11 cellular contexts compared by ENCODE assay signal in the genomic region with DNA sequence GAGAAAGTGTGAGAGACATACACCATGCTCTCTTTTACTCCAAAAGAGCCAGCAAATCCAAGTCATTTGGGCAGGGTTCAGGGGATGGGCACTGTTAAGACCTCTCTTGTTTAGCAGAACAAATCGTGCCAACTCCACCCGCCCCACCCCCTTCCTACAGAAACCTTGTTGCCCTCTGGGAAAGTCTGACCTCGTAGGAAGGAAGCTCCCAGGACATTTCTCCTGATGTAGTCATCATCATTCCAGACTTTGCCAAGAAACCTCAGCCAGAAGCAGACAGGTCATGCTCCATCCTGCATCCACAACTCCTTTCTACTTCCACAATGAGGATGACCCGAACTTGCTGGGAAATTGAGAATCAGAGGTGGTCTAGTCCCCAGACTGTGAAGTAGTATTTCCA. TPM values are rescaled to one million over a fixed set of nuclear protein-coding genes. Genes with fewer than 3 reads are reported as not detected.
DNase-seq lines count a peak whose midpoint lies in the region; ATAC-seq, FAIRE-seq and TF ChIP-seq lines count a peak whose summit lies in the region.
"Had no signal": no experiment of that assay in that cellular context is flagged by ENCODE, and none has a peak within 500 bp of the region (broad histone marks: within the 10 kb centered on the region; RNA-seq: fewer than 3 reads in every experiment).

No MANE protein-coding gene starts in this region.

- no peak for TF ChIP-seq RAD21 in HCT116 (IDR thresholded peaks at IDR 0.05; ENCODE audit: low read depth)
- no peak for TF ChIP-seq RAD21 in HepG2 (CRISPR knock-in tag; IDR thresholded peaks at IDR 0.05)

- peaks cover 22% of the 10 kb centered on the region for H3K4me1 Mint-ChIP-seq in T-helper 17 cell

- peaks cover 30% of the 10 kb centered on the region for H3K27me3 Mint-ChIP-seq in T-helper 17 cell

- H3K9ac ChIP-seq in HCT116 (ENCODE audit: low read length) (no peak overlapping the region), HepG2 (ENCODE audit: insufficient read depth, low read depth, low read length) (no peak overlapping the region)

- H3K79me2 ChIP-seq in HCT116 (ENCODE audit: insufficient read depth, low read length) (no peaks in the 10 kb centered on the region), HepG2 (ENCODE audit: insufficient read depth, low read length) (no peaks in the 10 kb centered on the region)

- TF ChIP-seq POLR2A in HCT116 (IDR thresholded peaks at IDR 0.05; ENCODE audit: borderline replicate concordance, extremely low read depth, insufficient read depth, insufficient read length) (no peak), suprapubic skin (IDR thresholded peaks at IDR 0.05) (no peak), HepG2 (IDR thresholded peaks at IDR 0.05; ENCODE audit: insufficient read depth in 1 of 2, low read depth in 2 of 2, low read length in 2 of 2) (no peak)

- no peak overlapping the region for H3K27ac ChIP-seq in HCT116 (ENCODE audit: low read depth, low read length)
- H3K27ac ChIP-seq in lower lobe of right lung = no peak overlapping the region
- no peak overlapping the region for H3K27ac ChIP-seq in suprapubic skin
- H3K27ac ChIP-seq in HepG2 (ENCODE audit: extremely low read length, insufficient read depth, low read length) = no peak overlapping the region

- peak overlapping the region; percentile 8; the same call in 1 of the 2 replicates for H3K4me2 ChIP-seq in HCT116 (ENCODE audit: low read length)
- no peak overlapping the region for H3K4me2 ChIP-seq in HepG2 (ENCODE audit: low read depth, low read length)

- 38% methylated on average over 4 of the region's 4 CpGs for WGBS in suprapubic skin
- WGBS in HepG2 (ENCODE audit: low lambda C conversion rate) = 4% methylated on average over 4 of the region's 4 CpGs

- RAD21 ChIA-PET in HCT116 (lab: Charles Lee; ENCODE audit: low non-redundant PET in 1 of 2, low total read pairs in 2 of 2, uncharacterized antibody in 2 of 2, unreplicated experiment in 2 of 2) = interaction anchor here in 1 of 2 experiments (1.5 kb wide), 1 partner anchor 91 kb away, joined by 5 read pairs; no protein-coding TSS in a partner anchor

- peaks cover 3% of the 10 kb centered on the region for H3K36me3 Mint-ChIP-seq in T-helper 17 cell (ENCODE audit: low read depth)
- H3K36me3 Mint-ChIP-seq: activated naive CD8-positive, alpha-beta T cell treated with anti-CD3 and anti-CD28 coated beads, Interleukin-2, amount 10 ng/mL, durations not matched to agents 7 days and 5 days had no signal

- TF ChIP-seq EP300 in suprapubic skin (IDR thresholded peaks at IDR 0.05) (no peak), HepG2 (IDR thresholded peaks at IDR 0.05; ENCODE audit: low read depth in 2 of 2, low read length in 2 of 2) (no peak), HepG2 (CRISPR knock-in tag; IDR thresholded peaks at IDR 0.05; ENCODE audit: borderline replicate concordance) (no peak)

- H3K4me1 ChIP-seq in HCT116 (ENCODE audit: control insufficient read depth in 1 of 2, insufficient read depth in 2 of 2, low read length in 2 of 2) (peaks cover 13 to 16% of the 10 kb centered on the region in 2 experiments), lower lobe of right lung (peaks cover 22% of the 10 kb centered on the region), suprapubic skin (peaks cover 15% of the 10 kb centered on the region), HepG2 (ENCODE audit: insufficient read depth, low read length) (peaks cover 14% of the 10 kb centered on the region)

- H3K36me3 ChIP-seq in HCT116 (ENCODE audit: control insufficient read depth in 1 of 2, insufficient read depth in 2 of 2, low read length in 2 of 2) (no peaks in the 10 kb centered on the region), lower lobe of right lung (no peaks in the 10 kb centered on the region), suprapubic skin (no peaks in the 10 kb centered on the region), HepG2 (replicated peaks in 1 of 2; ENCODE audit: control insufficient read depth in 1 of 2, insufficient read depth in 2 of 2, low read length in 2 of 2) (no peaks in the 10 kb centered on the region)

- FAIRE-seq in HepG2 (lab: Jason Lieb, UNC) = no peak
- FAIRE-seq: GM18507 had no signal

- H3K27ac Mint-ChIP-seq in T-helper 17 cell = peak overlapping the region; percentile 1
- H3K27ac Mint-ChIP-seq: activated naive CD8-positive, alpha-beta T cell treated with anti-CD3 and anti-CD28 coated beads, Interleukin-2, amount 10 ng/mL, durations not matched to agents 7 days and 5 days; naive B cell had no signal

- ATAC-seq in HCT116 (peak; percentile 15; the same call in 1 of the 2 replicates), T-helper 17 cell (no peak), lower lobe of right lung (no peak), HG03095 (IDR thresholded peaks at IDR 0.05; ENCODE audit: unreplicated experiment) (no peak), HepG2 (no peak)

- H4K20me1 ChIP-seq in HCT116 (ENCODE audit: insufficient read depth) = no peaks in the 10 kb centered on the region
- H4K20me1 ChIP-seq in HepG2 (ENCODE audit: insufficient read depth, low read length) = no peaks in the 10 kb centered on the region

- no peaks in the 10 kb centered on the region for H3K9me3 ChIP-seq in HCT116 (ENCODE audit: control insufficient read depth in 1 of 2, insufficient read depth in 1 of 2, low read depth in 1 of 2, low read length in 2 of 2)
- H3K9me3 ChIP-seq in T-helper 17 cell (ENCODE audit: control insufficient read depth, low read length, poor library complexity, severe bottlenecking) = no peaks in the 10 kb centered on the region
- no peaks in the 10 kb centered on the region for H3K9me3 ChIP-seq in lower lobe of right lung
- no peaks in the 10 kb centered on the region for H3K9me3 ChIP-seq in suprapubic skin
- no peaks in the 10 kb centered on the region for H3K9me3 ChIP-seq in HepG2 (ENCODE audit: low read length)

- no peak overlapping the region for H3K4me3 ChIP-seq in HCT116 (replicated peaks in 1 of 2; ENCODE audit: low read depth in 1 of 2, low read length in 2 of 2)
- no peak overlapping the region for H3K4me3 ChIP-seq in foreskin fibroblast (ENCODE audit: low read depth in 1 of 2, low read length in 2 of 2)
- no peak overlapping the region for H3K4me3 ChIP-seq in lower lobe of right lung
- H3K4me3 ChIP-seq in suprapubic skin = no peak overlapping the region
- no peak overlapping the region for H3K4me3 ChIP-seq in HepG2 (replicated peaks in 1 of 3; ENCODE audit: insufficient read depth in 1 of 3, low read depth in 2 of 3, low read length in 3 of 3)

- in situ Hi-C loops in HepG2 (cut with HindIII; ENCODE audit: extremely low pct_ligation_motif_present, low pct_unique_long_range_greater_than_20kb) = no loop called here

- BruUV-seq in HCT116 (replicated peaks; lab: Mats Ljungman, UMichigan) (no TSS peak), HepG2 (replicated peaks; lab: Mats Ljungman, UMichigan) (no TSS peak)

- H3K4me3 Mint-ChIP-seq in T-helper 17 cell = peak overlapping the region; percentile 45
- H3K4me3 Mint-ChIP-seq: activated naive CD8-positive, alpha-beta T cell treated with anti-CD3 and anti-CD28 coated beads, Interleukin-2, amount 10 ng/mL, durations not matched to agents 7 days and 5 days; naive B cell had no signal

- H3K9me2 ChIP-seq in HCT116 (ENCODE audit: insufficient read depth) = no peaks in the 10 kb centered on the region

- CTCF ChIA-PET in HCT116 (lab: Charles Lee) = interaction anchor here (1.0 to 1.1 kb wide), 2 partner anchors 19 to 91 kb away, joined by 3 to 4 read pairs; no protein-coding TSS in a partner anchor
- CTCF ChIA-PET in HepG2 (lab: Yijun Ruan, JAX; ENCODE audit: low intra/inter-chr PET ratio, low total read pairs) = no interaction called here

- peaks cover 83% of the 10 kb centered on the region for H3K27me3 ChIP-seq in HCT116 (ENCODE audit: insufficient read depth, low read length)
- no peaks in the 10 kb centered on the region for H3K27me3 ChIP-seq in lower lobe of right lung (ENCODE audit: low read depth)
- no peaks in the 10 kb centered on the region for H3K27me3 ChIP-seq in suprapubic skin
- peaks cover 4 to 11% of the 10 kb centered on the region in 2 experiments; a peak in 2 of 5 replicates for H3K27me3 ChIP-seq in HepG2 (ENCODE audit: control insufficient read depth in 1 of 2, insufficient read depth in 2 of 2, low read length in 2 of 2)

- DNase-seq in HCT116 (ENCODE audit: low read depth, low spot score) (no peak), T-helper 17 cell (no peak), foreskin fibroblast (peak; percentile 68 to 80), lower lobe of right lung (no peak), suprapubic skin (ENCODE audit: low spot score in 2 of 2) (no peak), HepG2 (ENCODE audit: low spot score) (no peak)
- DNase-seq: effector memory CD4-positive, alpha-beta T cell; naive B cell had no signal

- TF ChIP-seq CTCF in HCT116 (IDR thresholded peaks at IDR 0.05 in 2 of 3, conservative IDR thresholded peaks at IDR 0.05 in 1 of 3; ENCODE audit: borderline replicate concordance in 1 of 3, insufficient read depth in 1 of 3, low read depth in 2 of 3, low read length in 2 of 3) (no peak), foreskin fibroblast (IDR thresholded peaks at IDR 0.05; ENCODE audit: low read depth, low read length) (no peak), lower lobe of right lung (IDR thresholded peaks at IDR 0.05) (no peak), suprapubic skin (IDR thresholded peaks at IDR 0.05) (no peak), HepG2 (CRISPR knock-in tag; IDR thresholded peaks at IDR 0.05) (no peak)

- POLR2A ChIA-PET in HCT116 (lab: Charles Lee) (no interaction called here), HepG2 (lab: Yijun Ruan, JAX) (no interaction called here)

- H2AFZ ChIP-seq in HCT116 (ENCODE audit: low read depth, low read length, poor library complexity, severe bottlenecking) (no peak overlapping the region), HepG2 (ENCODE audit: low read length) (no peak overlapping the region)

- intact Hi-C loops in HCT116 (cut with micrococcal nuclease) = no loop called here
- intact Hi-C loops in lower lobe of right lung (cut with DNase I) = no loop called here
- intact Hi-C loops in HepG2 (cut with micrococcal nuclease; ENCODE audit: unreplicated experiment) = no loop called here

RNA-seq across cellular contexts. Expression of gene UBE2T, which starts 57.7 kb away (rescaled TPM):
- total RNA-seq in HCT116 (2021; ENCODE audit: unreplicated experiment) (79.8 TPM), T-helper 17 cell (1 to 10 TPM; 1.6 to 2.4 TPM), lower lobe of right lung (2.9 TPM), suprapubic skin (10 to 100 TPM in 2 of 4 donors, 1 to 10 TPM in 2; 4.1 to 13.3 (median 7.6) TPM), HepG2 (2016; rRNA removed; fragmentation: Illumina TruSeq; extraction: Trizol) (95.2 and 130 TPM in 2 replicates)
- 72.9 and 108 TPM in 2 replicates for polyA plus RNA-seq in HCT116 (2012)
- total RNA-seq in HepG2 (2016; cell fraction: cytosol; rRNA removed; fragmentation: Illumina TruSeq; extraction: Trizol; ENCODE audit: low read depth) = 21.5 and 22.7 TPM in 2 replicates
- total RNA-seq in HepG2 (2016; cell fraction: insoluble cytoplasmic fraction; rRNA removed; fragmentation: Illumina TruSeq; extraction: Trizol) = 93.0 and 140 TPM in 2 replicates
- 21.2 and 24.3 TPM in 2 replicates for total RNA-seq in HepG2 (2016; cell fraction: membrane; rRNA removed; fragmentation: Illumina TruSeq; extraction: Trizol)
- 34.3 and 34.5 TPM in 2 replicates for total RNA-seq in HepG2 (2016; cell fraction: nucleus; rRNA removed; fragmentation: Illumina TruSeq; extraction: Trizol)
- polyA plus RNA-seq in HepG2 (2011; rRNA removed) = 58.9 and 80.8 TPM in 2 replicates
- 53.2 and 54.1 TPM in 2 replicates for polyA plus RNA-seq in HepG2 (2011; cell fraction: cytosol; rRNA removed)
- polyA plus RNA-seq in HepG2 (2011; cell fraction: nucleus; rRNA removed) = 16.3 and 20.2 TPM in 2 replicates
- polyA plus RNA-seq in HepG2 (2012) = 20.4 and 35.6 TPM in 2 replicates
- polyA plus RNA-seq in HepG2 (2016; cell fraction: cytosol; fragmentation: Illumina TruSeq; extraction: Trizol; ENCODE audit: low read depth) = 9.6 and 10.6 TPM in 2 replicates
- 120 and 134 TPM in 2 replicates for polyA plus RNA-seq in HepG2 (2016; cell fraction: insoluble cytoplasmic fraction; fragmentation: Illumina TruSeq; extraction: Trizol; ENCODE audit: low read depth)
- 12.6 and 12.8 TPM in 2 replicates for polyA plus RNA-seq in HepG2 (2016; cell fraction: membrane; fragmentation: Illumina TruSeq; extraction: Trizol; ENCODE audit: low read depth)
- polyA plus RNA-seq in HepG2 (2016; cell fraction: nucleus; fragmentation: Illumina TruSeq; extraction: Trizol; ENCODE audit: insufficient read depth, low read depth) = 45.5 and 48.6 TPM in 2 replicates
- polyA minus RNA-seq in HepG2 (2011; rRNA and poly(A)+ RNA removed; ENCODE audit: low replicate concordance) = 39.5 and 179 TPM in 2 replicates
- polyA minus RNA-seq in HepG2 (2011; cell fraction: cytosol; rRNA and poly(A)+ RNA removed) = 18.0 and 21.6 TPM in 2 replicates
- 13.1 and 18.2 TPM in 2 replicates for polyA minus RNA-seq in HepG2 (2011; cell fraction: nucleus; rRNA and poly(A)+ RNA removed)

Comparison
In these comparisons a context has a peak if more than half of its experiments do, and no peak if none do; other contexts are left out.
1. DNase-seq: peak in foreskin fibroblast (2 of 2); none in HCT116 (single experiment), T-helper 17 cell (0 of 3), lower lobe of right lung (single experiment), suprapubic skin (0 of 2) and HepG2 (single experiment).